ENCODE assay signal across 1 cellular context in genomic region chr12:3097186-3097804, GRCh38.
TF ChIP-seq lines count a peak whose summit lies in the region.

No MANE protein-coding gene starts in this region.

TF ChIP-seq in GM12878, 131 proteins besides CTCF, POLR2A, EP300 and RAD21:
- no peak for TF ChIP-seq SMAD1 (IDR thresholded peaks at IDR 0.05; ENCODE audit: low read depth, partially characterized antibody)
- no peak for TF ChIP-seq PML (IDR thresholded peaks at IDR 0.05; ENCODE audit: low read length)
- no peak for TF ChIP-seq SMAD5 (IDR thresholded peaks at IDR 0.05; ENCODE audit: low read depth)
- TF ChIP-seq RFX5 (IDR thresholded peaks at IDR 0.05; ENCODE audit: low read depth, low read length), result no peak
- no peak for TF ChIP-seq USF1 (IDR thresholded peaks at IDR 0.05; ENCODE audit: borderline replicate concordance, extremely low read length, insufficient read depth, low read depth, low read length)
- no peak for TF ChIP-seq HDAC2 (IDR thresholded peaks at IDR 0.05)
- no peak for TF ChIP-seq TARDBP (IDR thresholded peaks at IDR 0.05; ENCODE audit: borderline replicate concordance)
- no peak for TF ChIP-seq TCF12 (IDR thresholded peaks at IDR 0.05; ENCODE audit: low read depth, low read length)
- no peak for TF ChIP-seq E2F8 (IDR thresholded peaks at IDR 0.05; ENCODE audit: low read depth, partially characterized antibody)
- no peak for TF ChIP-seq FOS (IDR thresholded peaks at IDR 0.05; ENCODE audit: borderline replicate concordance, extremely low read depth, insufficient read length)
- TF ChIP-seq ZNF207 (IDR thresholded peaks at IDR 0.05; ENCODE audit: borderline replicate concordance), result no peak
- TF ChIP-seq ZSCAN29 (IDR thresholded peaks at IDR 0.05), result no peak
TF ChIP-seq in GM12878: peak in this region for 0.
